ENCODE assay signal across 9 cellular contexts in the genomic region with DNA sequence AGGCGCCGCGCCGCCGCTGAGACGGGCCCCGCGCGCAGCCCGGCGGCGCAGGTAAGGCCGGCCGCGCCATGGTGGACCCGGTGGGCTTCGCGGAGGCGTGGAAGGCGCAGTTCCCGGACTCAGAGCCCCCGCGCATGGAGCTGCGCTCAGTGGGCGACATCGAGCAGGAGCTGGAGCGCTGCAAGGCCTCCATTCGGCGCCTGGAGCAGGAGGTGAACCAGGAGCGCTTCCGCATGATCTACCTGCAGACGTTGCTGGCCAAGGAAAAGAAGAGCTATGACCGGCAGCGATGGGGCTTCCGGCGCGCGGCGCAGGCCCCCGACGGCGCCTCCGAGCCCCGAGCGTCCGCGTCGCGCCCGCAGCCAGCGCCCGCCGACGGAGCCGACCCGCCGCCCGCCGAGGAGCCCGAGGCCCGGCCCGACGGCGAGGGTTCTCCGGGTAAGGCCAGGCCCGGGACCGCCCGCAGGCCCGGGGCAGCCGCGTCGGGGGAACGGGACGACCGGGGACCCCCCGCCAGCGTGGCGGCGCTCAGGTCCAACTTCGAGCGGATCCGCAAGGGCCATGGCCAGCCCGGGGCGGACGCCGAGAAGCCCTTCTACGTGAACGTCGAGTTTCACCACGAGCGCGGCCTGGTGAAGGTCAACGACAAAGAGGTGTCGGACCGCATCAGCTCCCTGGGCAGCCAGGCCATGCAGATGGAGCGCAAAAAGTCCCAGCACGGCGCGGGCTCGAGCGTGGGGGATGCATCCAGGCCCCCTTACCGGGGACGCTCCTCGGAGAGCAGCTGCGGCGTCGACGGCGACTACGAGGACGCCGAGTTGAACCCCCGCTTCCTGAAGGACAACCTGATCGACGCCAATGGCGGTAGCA. TPM values are rescaled to one million over a fixed set of nuclear protein-coding genes. Genes with fewer than 3 reads are reported as not detected.
DNase-seq lines count a peak whose midpoint lies in the region; ATAC-seq and TF ChIP-seq lines count a peak whose summit lies in the region.
"Had no signal": no experiment of that assay in that cellular context is flagged by ENCODE, and none has a peak within 500 bp of the region (broad histone marks: within the 10 kb centered on the region; RNA-seq: fewer than 3 reads in every experiment).

No MANE protein-coding gene starts in this region.

- H3K9me3 ChIP-seq in OCI-LY3 (ENCODE audit: insufficient read depth, low read length) = peaks cover 7% of the 10 kb centered on the region; the same call in 1 of the 2 replicates
- H3K9me3 ChIP-seq in mesodermal cell (ENCODE audit: control insufficient read depth, low read length) = peaks cover 7% of the 10 kb centered on the region
- H3K9me3 ChIP-seq in upper lobe of left lung = peaks cover 0 to 6% (median 2%) of the 10 kb centered on the region in 4 donors

- H3K36me3 ChIP-seq in OCI-LY3 (replicated peaks; ENCODE audit: low read depth, low read length) (no peaks in the 10 kb centered on the region), mesodermal cell (ENCODE audit: control insufficient read depth, insufficient read depth, low read length) (peaks cover 35% of the 10 kb centered on the region), upper lobe of left lung (peaks cover 0 to 7% (median 0%) of the 10 kb centered on the region in 4 donors)

- H4K20me1 ChIP-seq in OCI-LY3 (ENCODE audit: insufficient read depth, low read length) = 0 out of 2 replicates have a peak, but pooled peaks cover 6% of the 10 kb centered on the region

- H3K4me3 ChIP-seq in OCI-LY3 (ENCODE audit: low read length) (peak overlapping the region; percentile 77), cardiac fibroblast (replicated peaks in 1 of 2; ENCODE audit: low read depth in 2 of 2, low read length in 2 of 2) (peak overlapping the region; percentile 77 to 84), mesodermal cell (ENCODE audit: extremely low read depth, insufficient read depth, low read length, poor library complexity, severe bottlenecking) (peak overlapping the region; percentile 58), upper lobe of left lung (peak overlapping the region; percentile 75 to 92 (median 77))

- TF ChIP-seq POLR2A in upper lobe of left lung (IDR thresholded peaks at IDR 0.05) = no peak

- peak; percentile 71 for DNase-seq in GM10266 (ENCODE audit: extremely low spot score)
- no peak for DNase-seq in cardiac fibroblast (ENCODE audit: low read depth in 2 of 2)
- peak; percentile 26 to 88 for DNase-seq in upper lobe of left lung
- no peak for DNase-seq in LoVo (ENCODE audit: low spot score)

- no peak overlapping the region for H3K9ac ChIP-seq in OCI-LY3 (ENCODE audit: low read length)

- H3K4me1 ChIP-seq in OCI-LY3 (ENCODE audit: low read length) = peaks cover 8% of the 10 kb centered on the region; the same call in 1 of the 2 replicates
- peaks cover 28% of the 10 kb centered on the region for H3K4me1 ChIP-seq in mesodermal cell (ENCODE audit: control insufficient read depth, insufficient read depth, low read length, poor library complexity, severe bottlenecking)
- peaks cover 51 to 71% (median 59%) of the 10 kb centered on the region in 4 donors for H3K4me1 ChIP-seq in upper lobe of left lung

- H3K27ac ChIP-seq in OCI-LY3 (ENCODE audit: low read length) = no peak overlapping the region
- no peak overlapping the region for H3K27ac ChIP-seq in mesodermal cell (ENCODE audit: low read depth, low read length, severe bottlenecking)
- H3K27ac ChIP-seq in upper lobe of left lung = peak overlapping the region; percentile 57 to 89 (median 78)

- ATAC-seq in upper lobe of left lung (ENCODE audit: low FRiP score in 2 of 2) (no peak), GM19351 (IDR thresholded peaks at IDR 0.05; ENCODE audit: unreplicated experiment) (no peak), HG02571 (IDR thresholded peaks at IDR 0.05; ENCODE audit: unreplicated experiment) (no peak)

- no peak for TF ChIP-seq CTCF in GM10266 (IDR thresholded peaks at IDR 0.05; ENCODE audit: control insufficient read depth, insufficient read depth, low read depth, missing control alignments)
- no peak for TF ChIP-seq CTCF in OCI-LY3 (IDR thresholded peaks at IDR 0.05; ENCODE audit: low read depth, low read length)
- TF ChIP-seq CTCF in cardiac fibroblast (IDR thresholded peaks at IDR 0.05; ENCODE audit: low read depth, low read length) = no peak
- peak in 1 of 6 experiments; percentile 6 for TF ChIP-seq CTCF in upper lobe of left lung (IDR thresholded peaks at IDR 0.05)

- peak overlapping the region; percentile 76 for H3K4me2 ChIP-seq in OCI-LY3 (ENCODE audit: low read length)

- H3K79me2 ChIP-seq in OCI-LY3 (ENCODE audit: low read length) = no peaks in the 10 kb centered on the region

- WGBS in mesodermal cell (ENCODE audit: insufficient coverage in 2 of 2), 2 experiments = 4 to 6% methylated on average over 59 to 97 of the region's 116 CpGs
- 19 to 22% methylated on average over 17 to 45 of the region's 116 CpGs for WGBS in upper lobe of left lung, 2 donors

- H3K27me3 ChIP-seq in OCI-LY3 (ENCODE audit: low read depth, low read length) (no peaks in the 10 kb centered on the region), upper lobe of left lung (no peaks in the 10 kb centered on the region)

- no peak for TF ChIP-seq EP300 in upper lobe of left lung (IDR thresholded peaks at IDR 0.05)

- no peak overlapping the region for H2AFZ ChIP-seq in OCI-LY3 (ENCODE audit: low read depth, low read length)

RNA-seq across cellular contexts. Expression of a gene that starts 0.8 kb away (rescaled TPM):
- polyA plus RNA-seq in mesodermal cell (2013, experiment 1 of 2) = 34.1 TPM
- 32.9 TPM for polyA plus RNA-seq in mesodermal cell (2013, experiment 2 of 2)
- total RNA-seq in upper lobe of left lung = 100 to 1,000 TPM in 1 of 6 donors, 10 to 100 TPM in 5; 47.1 to 105 (median 68.6) TPM

RNA-seq across cellular contexts. Expression of a gene that starts 35.9 kb away (rescaled TPM):
- polyA plus RNA-seq in mesodermal cell (2013, experiment 1 of 2) = 2.9 TPM
- 1.7 TPM for polyA plus RNA-seq in mesodermal cell (2013, experiment 2 of 2)
- 10 to 100 TPM in 1 of 6 donors, 1 to 10 TPM in 5; 2.6 to 17.5 (median 8.4) TPM for total RNA-seq in upper lobe of left lung

RNA-seq across cellular contexts. Expression of a gene that starts 39.3 kb away (rescaled TPM):
- polyA plus RNA-seq in mesodermal cell (2013, experiment 1 of 2) = 0.48 TPM
- polyA plus RNA-seq in mesodermal cell (2013, experiment 2 of 2) = 0.66 TPM
- total RNA-seq in upper lobe of left lung = 1 to 10 TPM in 5 of 6 donors, not detected in 1; 1.1 to 5.2 (median 2.7) TPM
- total RNA-seq: SK-MEL-5 had no signal

Comparison
In these comparisons a context has a peak if more than half of its experiments do, and no peak if none do; other contexts are left out.
1. DNase-seq: peak in GM10266 (single experiment) and upper lobe of left lung (2 of 2); none in cardiac fibroblast (0 of 2) and LoVo (single experiment).
2. H3K27ac ChIP-seq: peak in upper lobe of left lung (4 of 4); none in OCI-LY3 (single experiment) and mesodermal cell (single experiment).
3. Peak in every context shown above with its lines, with median percentiles within 50 percentile points of each other: H3K4me3 ChIP-seq.